Comparison of ENCODE assay signal across 21 cellular contexts in genomic region chr16:11788914-11789313, GRCh38. TPM values are rescaled to one million over a fixed set of nuclear protein-coding genes. Genes with fewer than 3 reads are reported as not detected.
DNase-seq lines count a peak whose midpoint lies in the region; ATAC-seq, FAIRE-seq and TF ChIP-seq lines count a peak whose summit lies in the region.
"Had no signal": no experiment of that assay in that cellular context is flagged by ENCODE, and none has a peak within 500 bp of the region (broad histone marks: within the 10 kb centered on the region; RNA-seq: fewer than 3 reads in every experiment).

No MANE protein-coding gene starts in this region.

- no peak for FAIRE-seq in HepG2 (lab: Jason Lieb, UNC)

- H3K27ac Mint-ChIP-seq in activated naive CD4-positive, alpha-beta T cell treated with anti-CD3 and anti-CD28 coated beads for 36 hours = peak overlapping the region; percentile 92
- H3K27ac Mint-ChIP-seq in T-helper 17 cell = peak overlapping the region; percentile 100

- TF ChIP-seq RAD21 in HepG2 (CRISPR knock-in tag; IDR thresholded peaks at IDR 0.05) = no peak

- 95% methylated on average over 3 of the region's 3 CpGs for WGBS in HepG2 (ENCODE audit: low lambda C conversion rate)
- WGBS in thymus = 95% methylated on average over 3 of the region's 3 CpGs

- no peak overlapping the region for H3K27ac ChIP-seq in HepG2 (ENCODE audit: extremely low read length, insufficient read depth, low read length)
- peak overlapping the region; percentile 60 for H3K27ac ChIP-seq in thymus (ENCODE audit: low read depth)
- H3K27ac ChIP-seq: BLaER1 treated with 17β-estradiol and CSF1 and Interleukin-3, amounts not matched to agents 10 nM and 100 nM; foreskin keratinocyte; heart right ventricle; HL-60 had no signal

- no peak for TF ChIP-seq POLR2A in HepG2 (IDR thresholded peaks at IDR 0.05; ENCODE audit: insufficient read depth in 1 of 2, low read depth in 2 of 2, low read length in 2 of 2)

- H3K79me2 ChIP-seq in HepG2 (ENCODE audit: insufficient read depth, low read length) = peaks cover 87% of the 10 kb centered on the region

- H3K27me3 ChIP-seq in HepG2 (ENCODE audit: control insufficient read depth in 1 of 2, insufficient read depth in 2 of 2, low read length in 2 of 2) (no peaks in the 10 kb centered on the region), thymus (ENCODE audit: control insufficient read depth, insufficient read depth) (no peaks in the 10 kb centered on the region)
- H3K27me3 ChIP-seq: BLaER1 treated with 17β-estradiol and CSF1 and Interleukin-3, amounts not matched to agents 10 nM and 100 nM; foreskin keratinocyte; heart right ventricle had no signal

- no peaks in the 10 kb centered on the region for H3K9me3 ChIP-seq in T-helper 17 cell (ENCODE audit: control insufficient read depth, low read length, poor library complexity, severe bottlenecking)
- H3K9me3 ChIP-seq in HepG2 (ENCODE audit: low read length) = no peaks in the 10 kb centered on the region
- H3K9me3 ChIP-seq in thymus (ENCODE audit: control insufficient read depth) = no peaks in the 10 kb centered on the region
- H3K9me3 ChIP-seq: BLaER1 treated with 17β-estradiol and CSF1 and Interleukin-3, amounts not matched to agents 10 nM and 100 nM; heart right ventricle had no signal

- ATAC-seq in T-helper 17 cell (no peak), HepG2 (no peak)
- ATAC-seq: foreskin keratinocyte, heart right ventricle had no signal

- TF ChIP-seq CTCF in HepG2 (CRISPR knock-in tag; IDR thresholded peaks at IDR 0.05) (no peak), GM13976 (IDR thresholded peaks at IDR 0.05; ENCODE audit: borderline replicate concordance, control extremely low read depth, extremely low read depth, insufficient read depth, missing control alignments) (no peak)

- BruUV-seq in HepG2 (replicated peaks; lab: Mats Ljungman, UMichigan) = no TSS peak

- no peak overlapping the region for H3K4me3 Mint-ChIP-seq in activated naive CD4-positive, alpha-beta T cell treated with anti-CD3 and anti-CD28 coated beads for 36 hours
- H3K4me3 Mint-ChIP-seq in T-helper 17 cell = no peak overlapping the region
- H3K4me3 Mint-ChIP-seq: memory B cell had no signal

- no peak overlapping the region for H3K4me2 ChIP-seq in HepG2 (ENCODE audit: low read depth, low read length)
- H3K4me2 ChIP-seq: BLaER1 treated with 17β-estradiol and CSF1 and Interleukin-3, amounts not matched to agents 10 nM and 100 nM had no signal

- peaks cover 41% of the 10 kb centered on the region for H4K20me1 ChIP-seq in HepG2 (ENCODE audit: insufficient read depth, low read length)

- H2AFZ ChIP-seq in HepG2 (ENCODE audit: low read length) = no peak overlapping the region

- no peaks in the 10 kb centered on the region for H3K9me3 Mint-ChIP-seq in activated naive CD4-positive, alpha-beta T cell treated with anti-CD3 and anti-CD28 coated beads for 36 hours
- H3K9me3 Mint-ChIP-seq: memory B cell had no signal

- no peak overlapping the region for H3K4me3 ChIP-seq in HepG2 (replicated peaks in 1 of 3; ENCODE audit: insufficient read depth in 1 of 3, low read depth in 2 of 3, low read length in 3 of 3)
- H3K4me3 ChIP-seq in thymus (ENCODE audit: low read length) = no peak overlapping the region
- H3K4me3 ChIP-seq: BLaER1 treated with 17β-estradiol and CSF1 and Interleukin-3, amounts not matched to agents 10 nM and 100 nM; heart right ventricle; skin epidermis had no signal

- peaks cover 99% of the 10 kb centered on the region for H3K4me1 ChIP-seq in HepG2 (ENCODE audit: insufficient read depth, low read length)
- peaks cover 26% of the 10 kb centered on the region for H3K4me1 ChIP-seq in thymus (ENCODE audit: control insufficient read depth, insufficient read depth, low read length)

- H3K27me3 Mint-ChIP-seq in activated naive CD4-positive, alpha-beta T cell treated with anti-CD3 and anti-CD28 coated beads for 36 hours (ENCODE audit: low read depth) = no peaks in the 10 kb centered on the region
- H3K27me3 Mint-ChIP-seq in T-helper 17 cell = no peaks in the 10 kb centered on the region
- H3K27me3 Mint-ChIP-seq: memory B cell had no signal

- DNase-seq in activated naive CD4-positive, alpha-beta T cell treated with anti-CD3 and anti-CD28 coated beads for 36 hours = peak; percentile 46
- DNase-seq in activated naive CD4-positive, alpha-beta T cell (lab: John Stamatoyannopoulos, UW) = no peak
- DNase-seq in T-helper 17 cell (no peak), HepG2 (ENCODE audit: low spot score) (no peak), COR-L47 (lab: John Stamatoyannopoulos, UW) (no peak), GM13976 (ENCODE audit: low spot score) (no peak)
- no peak for DNase-seq in stimulated activated CD4-positive, alpha-beta T cell treated with anti-CD3 and anti-CD28 coated beads, Interleukin-2, amount 100 ng/mL, for 48 hours
- DNase-seq: amniotic stem cell; DMS 273 treated with DMSO at 0.1 percent for 48 hours; effector CD8-positive, alpha-beta T cell; foreskin keratinocyte; HCEC 1CT; heart right ventricle; NCI-H187 treated with DMSO at 0.1 percent for 48 hours; NCI-H526; stimulated activated CD4-positive, alpha-beta T cell treated with anti-CD3 and anti-CD28 coated beads, Interleukin-2, amount 100 ng/mL, for 24 hours had no signal

- CTCF ChIA-PET in activated naive CD4-positive, alpha-beta T cell treated with anti-CD3 and anti-CD28 coated beads for 36 hours (lab: Charles Lee) = no interaction called here
- CTCF ChIA-PET in HepG2 (lab: Yijun Ruan, JAX; ENCODE audit: low intra/inter-chr PET ratio, low total read pairs) = no interaction called here

- H3K36me3 ChIP-seq in HepG2 (replicated peaks in 1 of 2; ENCODE audit: control insufficient read depth in 1 of 2, insufficient read depth in 2 of 2, low read length in 2 of 2) = no peaks in the 10 kb centered on the region; a peak in 1 of 5 replicates
- no peaks in the 10 kb centered on the region for H3K36me3 ChIP-seq in thymus (ENCODE audit: control insufficient read depth, insufficient read depth)

- TF ChIP-seq EP300 in HepG2 (IDR thresholded peaks at IDR 0.05; ENCODE audit: low read depth in 2 of 2, low read length in 2 of 2) (no peak), HepG2 (CRISPR knock-in tag; IDR thresholded peaks at IDR 0.05; ENCODE audit: borderline replicate concordance) (no peak)

- in situ Hi-C loops in HepG2 (cut with HindIII; ENCODE audit: extremely low pct_ligation_motif_present, low pct_unique_long_range_greater_than_20kb) = no loop called here
- in situ Hi-C loops in GM13976 (cut with MboI; ENCODE audit: low sequenced_read_pairs, unreplicated experiment) = no loop called here

- no peak overlapping the region for H3K9ac ChIP-seq in HepG2 (ENCODE audit: insufficient read depth, low read depth, low read length)
- H3K9ac ChIP-seq: BLaER1 treated with 17β-estradiol and CSF1 and Interleukin-3, amounts not matched to agents 10 nM and 100 nM had no signal

- H3K4me1 Mint-ChIP-seq in activated naive CD4-positive, alpha-beta T cell treated with anti-CD3 and anti-CD28 coated beads for 36 hours (ENCODE audit: low read depth) = peaks cover 86% of the 10 kb centered on the region
- H3K4me1 Mint-ChIP-seq in T-helper 17 cell = peaks cover 53% of the 10 kb centered on the region

- peaks cover 19% of the 10 kb centered on the region for H3K36me3 Mint-ChIP-seq in activated naive CD4-positive, alpha-beta T cell treated with anti-CD3 and anti-CD28 coated beads for 36 hours (ENCODE audit: low read depth)
- H3K36me3 Mint-ChIP-seq in T-helper 17 cell (ENCODE audit: low read depth) = peaks cover 4% of the 10 kb centered on the region

- intact Hi-C loops in activated naive CD4-positive, alpha-beta T cell treated with anti-CD3 and anti-CD28 coated beads for 36 hours (cut with micrococcal nuclease) = loop anchor here (10.0 kb wide), 1 partner anchor 804 kb away; no protein-coding TSS in a partner anchor
- intact Hi-C loops in HepG2 (cut with micrococcal nuclease; ENCODE audit: unreplicated experiment) = no loop called here

- POLR2A ChIA-PET in HepG2 (lab: Yijun Ruan, JAX) = interaction anchor here (5.5 kb wide), 1 partner anchor 46 kb away, joined by 85 read pairs; the partner anchor contains the start of gene TXNDC11

RNA-seq across cellular contexts. Expression of gene ZC3H7A, which starts 8.1 kb away (rescaled TPM):
- total RNA-seq in activated naive CD4-positive, alpha-beta T cell treated with anti-CD3 and anti-CD28 coated beads for 36 hours = 100 to 1,000 TPM; 123 to 127 TPM
- total RNA-seq in T-helper 17 cell (100 to 1,000 TPM; 111 to 117 TPM), HepG2 (2016; rRNA removed; fragmentation: Illumina TruSeq; extraction: Trizol) (29.2 and 51.5 TPM in 2 replicates)
- total RNA-seq in HepG2 (2016; cell fraction: cytosol; rRNA removed; fragmentation: Illumina TruSeq; extraction: Trizol; ENCODE audit: low read depth) = 36.4 and 39.0 TPM in 2 replicates
- 27.9 and 45.5 TPM in 2 replicates for total RNA-seq in HepG2 (2016; cell fraction: insoluble cytoplasmic fraction; rRNA removed; fragmentation: Illumina TruSeq; extraction: Trizol)
- 21.9 and 22.1 TPM in 2 replicates for total RNA-seq in HepG2 (2016; cell fraction: membrane; rRNA removed; fragmentation: Illumina TruSeq; extraction: Trizol)
- 62.9 and 69.9 TPM in 2 replicates for total RNA-seq in HepG2 (2016; cell fraction: nucleus; rRNA removed; fragmentation: Illumina TruSeq; extraction: Trizol)
- polyA plus RNA-seq in HepG2 (2011; rRNA removed) (28.4 and 36.8 TPM in 2 replicates), thymus (69.4 TPM)
- polyA plus RNA-seq in HepG2 (2011; cell fraction: cytosol; rRNA removed) = 17.3 and 26.0 TPM in 2 replicates
- polyA plus RNA-seq in HepG2 (2011; cell fraction: nucleus; rRNA removed) = 65.4 and 82.1 TPM in 2 replicates
- polyA plus RNA-seq in HepG2 (2012) = 38.8 and 45.6 TPM in 2 replicates
- 7.0 and 7.9 TPM in 2 replicates for polyA plus RNA-seq in HepG2 (2016; cell fraction: cytosol; fragmentation: Illumina TruSeq; extraction: Trizol; ENCODE audit: low read depth)
- 53.0 and 59.0 TPM in 2 replicates for polyA plus RNA-seq in HepG2 (2016; cell fraction: insoluble cytoplasmic fraction; fragmentation: Illumina TruSeq; extraction: Trizol; ENCODE audit: low read depth)
- 12.7 and 13.1 TPM in 2 replicates for polyA plus RNA-seq in HepG2 (2016; cell fraction: membrane; fragmentation: Illumina TruSeq; extraction: Trizol; ENCODE audit: low read depth)
- 118 and 123 TPM in 2 replicates for polyA plus RNA-seq in HepG2 (2016; cell fraction: nucleus; fragmentation: Illumina TruSeq; extraction: Trizol; ENCODE audit: insufficient read depth, low read depth)
- polyA minus RNA-seq in HepG2 (2011; rRNA and poly(A)+ RNA removed; ENCODE audit: low replicate concordance) = 15.6 and 21.1 TPM in 2 replicates
- 19.2 and 27.3 TPM in 2 replicates for polyA minus RNA-seq in HepG2 (2011; cell fraction: cytosol; rRNA and poly(A)+ RNA removed)
- polyA minus RNA-seq in HepG2 (2011; cell fraction: nucleus; rRNA and poly(A)+ RNA removed) = 93.7 and 101 TPM in 2 replicates

RNA-seq across cellular contexts. Expression of gene TXNDC11, which starts 46.3 kb away (rescaled TPM):
- 10 to 100 TPM; 24.6 to 25.5 TPM for total RNA-seq in activated naive CD4-positive, alpha-beta T cell treated with anti-CD3 and anti-CD28 coated beads for 36 hours
- total RNA-seq in T-helper 17 cell (100 to 1,000 TPM in 1 of 2 donors, 10 to 100 TPM in 1; 87.5 to 103 TPM), HepG2 (2016; rRNA removed; fragmentation: Illumina TruSeq; extraction: Trizol) (46.4 and 74.9 TPM in 2 replicates)
- 35.1 and 37.4 TPM in 2 replicates for total RNA-seq in HepG2 (2016; cell fraction: cytosol; rRNA removed; fragmentation: Illumina TruSeq; extraction: Trizol; ENCODE audit: low read depth)
- 41.1 and 74.2 TPM in 2 replicates for total RNA-seq in HepG2 (2016; cell fraction: insoluble cytoplasmic fraction; rRNA removed; fragmentation: Illumina TruSeq; extraction: Trizol)
- 66.4 and 69.7 TPM in 2 replicates for total RNA-seq in HepG2 (2016; cell fraction: membrane; rRNA removed; fragmentation: Illumina TruSeq; extraction: Trizol)
- total RNA-seq in HepG2 (2016; cell fraction: nucleus; rRNA removed; fragmentation: Illumina TruSeq; extraction: Trizol) = 67.8 and 74.4 TPM in 2 replicates
- polyA plus RNA-seq in HepG2 (2011; rRNA removed) (123 and 124 TPM in 2 replicates), thymus (46.4 TPM)
- polyA plus RNA-seq in HepG2 (2011; cell fraction: cytosol; rRNA removed) = 124 and 127 TPM in 2 replicates
- polyA plus RNA-seq in HepG2 (2011; cell fraction: nucleus; rRNA removed) = 90.0 and 92.7 TPM in 2 replicates
- 52.3 and 58.7 TPM in 2 replicates for polyA plus RNA-seq in HepG2 (2012)
- 27.8 and 29.0 TPM in 2 replicates for polyA plus RNA-seq in HepG2 (2016; cell fraction: cytosol; fragmentation: Illumina TruSeq; extraction: Trizol; ENCODE audit: low read depth)
- 50.3 and 56.6 TPM in 2 replicates for polyA plus RNA-seq in HepG2 (2016; cell fraction: insoluble cytoplasmic fraction; fragmentation: Illumina TruSeq; extraction: Trizol; ENCODE audit: low read depth)
- 51.9 and 62.9 TPM in 2 replicates for polyA plus RNA-seq in HepG2 (2016; cell fraction: membrane; fragmentation: Illumina TruSeq; extraction: Trizol; ENCODE audit: low read depth)
- 110 TPM in 2 replicates for polyA plus RNA-seq in HepG2 (2016; cell fraction: nucleus; fragmentation: Illumina TruSeq; extraction: Trizol; ENCODE audit: insufficient read depth, low read depth)
- polyA minus RNA-seq in HepG2 (2011; rRNA and poly(A)+ RNA removed; ENCODE audit: low replicate concordance) = 53.2 and 119 TPM in 2 replicates
- 62.7 TPM in 2 replicates for polyA minus RNA-seq in HepG2 (2011; cell fraction: cytosol; rRNA and poly(A)+ RNA removed)
- 73.1 and 73.3 TPM in 2 replicates for polyA minus RNA-seq in HepG2 (2011; cell fraction: nucleus; rRNA and poly(A)+ RNA removed)
